Comparison of ENCODE assay signal across 1 cellular context in genomic region chr4:139322541-139322940, GRCh38. TPM values are rescaled to one million over a fixed set of nuclear protein-coding genes. Genes with fewer than 3 reads are reported as not detected.
"Had no signal": no experiment of that assay in that cellular context is flagged by ENCODE, and none has a peak within 500 bp of the region (broad histone marks: within the 10 kb centered on the region; RNA-seq: fewer than 3 reads in every experiment).

No MANE protein-coding gene starts in this region.

RNA-seq across cellular contexts. Expression of gene MGARP, which starts 42.5 kb away (rescaled TPM):
- total RNA-seq: stomach had no signal
